Comparison of ENCODE assay signal across 20 cellular contexts in genomic region chr14:89379006-89379405, GRCh38. TPM values are rescaled to one million over a fixed set of nuclear protein-coding genes. Genes with fewer than 3 reads are reported as not detected.
DNase-seq lines count a peak whose midpoint lies in the region; ATAC-seq and TF ChIP-seq lines count a peak whose summit lies in the region.
"Had no signal": no experiment of that assay in that cellular context is flagged by ENCODE, and none has a peak within 500 bp of the region (broad histone marks: within the 10 kb centered on the region; RNA-seq: fewer than 3 reads in every experiment).

No MANE protein-coding gene starts in this region.

- H3K27ac ChIP-seq in coronary artery = peak overlapping the region in 1 of 2 donors; percentile 41
- H3K27ac ChIP-seq: BLaER1, spleen, upper lobe of left lung, WERI-Rb-1 had no signal

- H3K4me3 Mint-ChIP-seq in natural killer cell = no peak overlapping the region
- no peak overlapping the region for H3K4me3 Mint-ChIP-seq in natural killer cell treated with Interleukin-12 subunit alpha and Interleukin-12 subunit beta and Interleukin-15 and Interleukin-18, amount 100 ng/mL, for 72 hours
- H3K4me3 Mint-ChIP-seq in mesothelial cell of epicardium = no peak overlapping the region

- H3K36me3 Mint-ChIP-seq in natural killer cell = no peaks in the 10 kb centered on the region
- peaks cover 15% of the 10 kb centered on the region for H3K36me3 Mint-ChIP-seq in natural killer cell treated with Interleukin-12 subunit alpha and Interleukin-12 subunit beta and Interleukin-15 and Interleukin-18, amount 100 ng/mL, for 72 hours
- H3K36me3 Mint-ChIP-seq in mesothelial cell of epicardium = peaks cover 39% of the 10 kb centered on the region

- DNase-seq in natural killer cell (no peak), coronary artery (ENCODE audit: low spot score) (peak; percentile 53), mesothelial cell of epicardium (ENCODE audit: low spot score in 2 of 2, unreplicated experiment in 2 of 2) (no peak), NCI-H2171 (lab: John Stamatoyannopoulos, UW) (no peak)
- no peak for DNase-seq in natural killer cell treated with Interleukin-12 subunit alpha and Interleukin-12 subunit beta and Interleukin-15 and Interleukin-18, amount 100 ng/mL, for 72 hours (ENCODE audit: low spot score)
- DNase-seq: dermis blood vessel endothelial cell; DMS 273 treated with DMSO at 0.1 percent for 48 hours; GOT3; mucosa of descending colon; NCI-H1105 treated with DMSO at 0.1 percent for 48 hours; NCI-H510A; spleen; stimulated activated CD4-positive, alpha-beta T cell treated with anti-CD3 and anti-CD28 coated beads, Interleukin-4, amount 100 ng/mL, for 4 hours; upper lobe of left lung; WERI-Rb-1 had no signal

- intact Hi-C loops in natural killer cell (cut with micrococcal nuclease) = no loop called here

- H3K27me3 Mint-ChIP-seq in natural killer cell (ENCODE audit: low read depth in 2 of 2) (no peaks in the 10 kb centered on the region), mesothelial cell of epicardium (ENCODE audit: low read depth) (no peaks in the 10 kb centered on the region)
- no peaks in the 10 kb centered on the region for H3K27me3 Mint-ChIP-seq in natural killer cell treated with Interleukin-12 subunit alpha and Interleukin-12 subunit beta and Interleukin-15 and Interleukin-18, amount 100 ng/mL, for 72 hours

- TF ChIP-seq CTCF in natural killer cell (IDR thresholded peaks at IDR 0.05) = no peak
- no peak for TF ChIP-seq CTCF in coronary artery (IDR thresholded peaks at IDR 0.05)
- TF ChIP-seq CTCF in mesothelial cell of epicardium (IDR thresholded peaks at IDR 0.05; ENCODE audit: unreplicated experiment) = no peak

- ATAC-seq in natural killer cell (no peak), GM19023 (IDR thresholded peaks at IDR 0.05; ENCODE audit: unreplicated experiment) (no peak), HG02678 (IDR thresholded peaks at IDR 0.05; ENCODE audit: unreplicated experiment) (no peak), GM18502 (IDR thresholded peaks at IDR 0.05; ENCODE audit: poor library complexity, unreplicated experiment) (no peak)
- no peak for ATAC-seq in natural killer cell treated with Interleukin-12 subunit alpha and Interleukin-12 subunit beta and Interleukin-15 and Interleukin-18, amount 100 ng/mL, for 72 hours
- ATAC-seq: mucosa of descending colon, Panc1 had no signal

- H3K27ac Mint-ChIP-seq in natural killer cell = peak overlapping the region; percentile 13 to 78
- H3K27ac Mint-ChIP-seq in natural killer cell treated with Interleukin-12 subunit alpha and Interleukin-12 subunit beta and Interleukin-15 and Interleukin-18, amount 100 ng/mL, for 72 hours = no peak overlapping the region
- peak overlapping the region; percentile 16 for H3K27ac Mint-ChIP-seq in mesothelial cell of epicardium

- H3K4me1 Mint-ChIP-seq in natural killer cell (peaks cover 56 to 67% of the 10 kb centered on the region in 2 donors), mesothelial cell of epicardium (peaks cover 5% of the 10 kb centered on the region)
- H3K4me1 Mint-ChIP-seq in natural killer cell treated with Interleukin-12 subunit alpha and Interleukin-12 subunit beta and Interleukin-15 and Interleukin-18, amount 100 ng/mL, for 72 hours (ENCODE audit: low read depth in 2 of 2) = peaks cover 32 to 45% of the 10 kb centered on the region in 2 donors

- no peak overlapping the region for H3K4me3 ChIP-seq in coronary artery
- H3K4me3 ChIP-seq: BLaER1, mucosa of descending colon, spleen, upper lobe of left lung had no signal

- H3K9me3 Mint-ChIP-seq in natural killer cell (no peaks in the 10 kb centered on the region), mesothelial cell of epicardium (peaks cover 16% of the 10 kb centered on the region)
- H3K9me3 Mint-ChIP-seq in natural killer cell treated with Interleukin-12 subunit alpha and Interleukin-12 subunit beta and Interleukin-15 and Interleukin-18, amount 100 ng/mL, for 72 hours = peaks cover 3% of the 10 kb centered on the region

RNA-seq across cellular contexts. Expression of gene FOXN3, which starts 38.0 kb away (rescaled TPM):
- total RNA-seq in natural killer cell (100 to 1,000 TPM; 209 to 216 (median 209) TPM), mesothelial cell of epicardium (114 to 124 TPM (median 120 TPM) in 3 replicates)
- 100 to 1,000 TPM; 127 to 133 TPM for total RNA-seq in natural killer cell treated with Interleukin-12 subunit alpha and Interleukin-12 subunit beta and Interleukin-15 and Interleukin-18, amount 100 ng/mL, for 72 hours

Comparison
In these comparisons a context has a peak if more than half of its experiments do, and no peak if none do; other contexts are left out.
1. H3K27ac Mint-ChIP-seq: peak in natural killer cell (2 of 2) and mesothelial cell of epicardium (single experiment); none in natural killer cell treated with Interleukin-12 subunit alpha and Interleukin-12 subunit beta and Interleukin-15 and Interleukin-18, amount 100 ng/mL, for 72 hours (0 of 2).